2 cellular contexts compared by ENCODE assay signal in the genomic region with DNA sequence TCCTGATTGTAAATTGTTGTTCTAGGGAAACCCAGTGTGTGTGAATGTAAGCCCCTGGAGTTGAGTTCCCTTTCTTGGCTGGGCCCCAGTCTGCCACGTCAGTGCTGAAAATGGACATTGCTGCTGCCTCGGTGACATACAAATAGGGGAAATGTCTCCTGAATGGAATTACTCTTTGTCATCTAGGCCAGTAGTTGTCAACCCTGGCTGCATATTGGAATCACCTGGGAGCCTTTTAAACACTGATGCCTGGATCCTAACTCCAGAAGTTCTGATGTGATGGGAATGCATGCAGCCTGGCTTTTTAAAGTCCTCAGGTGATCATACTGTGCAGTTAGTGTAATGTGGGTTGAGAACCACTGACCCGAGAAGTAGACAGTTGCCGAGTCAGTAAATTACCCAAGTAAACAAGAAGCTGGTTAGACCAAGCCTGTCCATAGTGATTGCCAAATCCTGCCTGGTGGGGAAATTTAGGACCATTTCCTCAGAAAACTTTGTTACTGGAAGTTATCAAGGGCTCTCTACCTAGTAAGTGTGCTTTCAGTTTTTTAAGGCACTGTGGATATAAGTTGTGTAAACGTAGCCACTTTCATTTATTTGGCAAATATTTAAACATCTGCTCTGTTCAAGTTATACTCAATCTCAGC.
TF ChIP-seq lines count a peak whose summit lies in the region.

No MANE protein-coding gene starts in this region.

TF ChIP-seq in GM12878, 131 proteins besides CTCF, POLR2A, EP300 and RAD21 (continues in another document):
- TF ChIP-seq YBX1 (IDR thresholded peaks at IDR 0.05) (no peak), TARDBP (IDR thresholded peaks at IDR 0.05; ENCODE audit: borderline replicate concordance) (no peak), PBX3 (IDR thresholded peaks at IDR 0.05; ENCODE audit: insufficient replicate concordance, low read depth, low read length) (no peak), CEBPB (IDR thresholded peaks at IDR 0.05; ENCODE audit: borderline replicate concordance in 1 of 2, low read depth in 2 of 2, low read length in 2 of 2) (no peak), IRF4 (IDR thresholded peaks at IDR 0.05; ENCODE audit: low read depth, low read length) (no peak), RFX5 (IDR thresholded peaks at IDR 0.05; ENCODE audit: low read depth, low read length) (no peak), CBX3 (IDR thresholded peaks at IDR 0.05; ENCODE audit: borderline replicate concordance, low read depth) (no peak), SIX5 (IDR thresholded peaks at IDR 0.05; ENCODE audit: low read depth, low read length, severe bottlenecking) (no peak)
- TF ChIP-seq, protein P1, sequence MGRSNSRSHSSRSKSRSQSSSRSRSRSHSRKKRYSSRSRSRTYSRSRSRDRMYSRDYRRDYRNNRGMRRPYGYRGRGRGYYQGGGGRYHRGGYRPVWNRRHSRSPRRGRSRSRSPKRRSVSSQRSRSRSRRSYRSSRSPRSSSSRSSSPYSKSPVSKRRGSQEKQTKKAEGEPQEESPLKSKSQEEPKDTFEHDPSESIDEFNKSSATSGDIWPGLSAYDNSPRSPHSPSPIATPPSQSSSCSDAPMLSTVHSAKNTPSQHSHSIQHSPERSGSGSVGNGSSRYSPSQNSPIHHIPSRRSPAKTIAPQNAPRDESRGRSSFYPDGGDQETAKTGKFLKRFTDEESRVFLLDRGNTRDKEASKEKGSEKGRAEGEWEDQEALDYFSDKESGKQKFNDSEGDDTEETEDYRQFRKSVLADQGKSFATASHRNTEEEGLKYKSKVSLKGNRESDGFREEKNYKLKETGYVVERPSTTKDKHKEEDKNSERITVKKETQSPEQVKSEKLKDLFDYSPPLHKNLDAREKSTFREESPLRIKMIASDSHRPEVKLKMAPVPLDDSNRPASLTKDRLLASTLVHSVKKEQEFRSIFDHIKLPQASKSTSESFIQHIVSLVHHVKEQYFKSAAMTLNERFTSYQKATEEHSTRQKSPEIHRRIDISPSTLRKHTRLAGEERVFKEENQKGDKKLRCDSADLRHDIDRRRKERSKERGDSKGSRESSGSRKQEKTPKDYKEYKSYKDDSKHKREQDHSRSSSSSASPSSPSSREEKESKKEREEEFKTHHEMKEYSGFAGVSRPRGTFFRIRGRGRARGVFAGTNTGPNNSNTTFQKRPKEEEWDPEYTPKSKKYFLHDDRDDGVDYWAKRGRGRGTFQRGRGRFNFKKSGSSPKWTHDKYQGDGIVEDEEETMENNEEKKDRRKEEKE (IDR thresholded peaks at IDR 0.05) = no peak
- TF ChIP-seq, protein P2, sequence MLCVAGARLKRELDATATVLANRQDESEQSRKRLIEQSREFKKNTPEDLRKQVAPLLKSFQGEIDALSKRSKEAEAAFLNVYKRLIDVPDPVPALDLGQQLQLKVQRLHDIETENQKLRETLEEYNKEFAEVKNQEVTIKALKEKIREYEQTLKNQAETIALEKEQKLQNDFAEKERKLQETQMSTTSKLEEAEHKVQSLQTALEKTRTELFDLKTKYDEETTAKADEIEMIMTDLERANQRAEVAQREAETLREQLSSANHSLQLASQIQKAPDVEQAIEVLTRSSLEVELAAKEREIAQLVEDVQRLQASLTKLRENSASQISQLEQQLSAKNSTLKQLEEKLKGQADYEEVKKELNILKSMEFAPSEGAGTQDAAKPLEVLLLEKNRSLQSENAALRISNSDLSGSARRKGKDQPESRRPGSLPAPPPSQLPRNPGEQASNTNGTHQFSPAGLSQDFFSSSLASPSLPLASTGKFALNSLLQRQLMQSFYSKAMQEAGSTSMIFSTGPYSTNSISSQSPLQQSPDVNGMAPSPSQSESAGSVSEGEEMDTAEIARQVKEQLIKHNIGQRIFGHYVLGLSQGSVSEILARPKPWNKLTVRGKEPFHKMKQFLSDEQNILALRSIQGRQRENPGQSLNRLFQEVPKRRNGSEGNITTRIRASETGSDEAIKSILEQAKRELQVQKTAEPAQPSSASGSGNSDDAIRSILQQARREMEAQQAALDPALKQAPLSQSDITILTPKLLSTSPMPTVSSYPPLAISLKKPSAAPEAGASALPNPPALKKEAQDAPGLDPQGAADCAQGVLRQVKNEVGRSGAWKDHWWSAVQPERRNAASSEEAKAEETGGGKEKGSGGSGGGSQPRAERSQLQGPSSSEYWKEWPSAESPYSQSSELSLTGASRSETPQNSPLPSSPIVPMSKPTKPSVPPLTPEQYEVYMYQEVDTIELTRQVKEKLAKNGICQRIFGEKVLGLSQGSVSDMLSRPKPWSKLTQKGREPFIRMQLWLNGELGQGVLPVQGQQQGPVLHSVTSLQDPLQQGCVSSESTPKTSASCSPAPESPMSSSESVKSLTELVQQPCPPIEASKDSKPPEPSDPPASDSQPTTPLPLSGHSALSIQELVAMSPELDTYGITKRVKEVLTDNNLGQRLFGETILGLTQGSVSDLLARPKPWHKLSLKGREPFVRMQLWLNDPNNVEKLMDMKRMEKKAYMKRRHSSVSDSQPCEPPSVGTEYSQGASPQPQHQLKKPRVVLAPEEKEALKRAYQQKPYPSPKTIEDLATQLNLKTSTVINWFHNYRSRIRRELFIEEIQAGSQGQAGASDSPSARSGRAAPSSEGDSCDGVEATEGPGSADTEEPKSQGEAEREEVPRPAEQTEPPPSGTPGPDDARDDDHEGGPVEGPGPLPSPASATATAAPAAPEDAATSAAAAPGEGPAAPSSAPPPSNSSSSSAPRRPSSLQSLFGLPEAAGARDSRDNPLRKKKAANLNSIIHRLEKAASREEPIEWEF (IDR thresholded peaks at IDR 0.05; ENCODE audit: insufficient replicate concordance, low read depth, low read length) = peak; percentile 2
- TF ChIP-seq, protein P3, sequence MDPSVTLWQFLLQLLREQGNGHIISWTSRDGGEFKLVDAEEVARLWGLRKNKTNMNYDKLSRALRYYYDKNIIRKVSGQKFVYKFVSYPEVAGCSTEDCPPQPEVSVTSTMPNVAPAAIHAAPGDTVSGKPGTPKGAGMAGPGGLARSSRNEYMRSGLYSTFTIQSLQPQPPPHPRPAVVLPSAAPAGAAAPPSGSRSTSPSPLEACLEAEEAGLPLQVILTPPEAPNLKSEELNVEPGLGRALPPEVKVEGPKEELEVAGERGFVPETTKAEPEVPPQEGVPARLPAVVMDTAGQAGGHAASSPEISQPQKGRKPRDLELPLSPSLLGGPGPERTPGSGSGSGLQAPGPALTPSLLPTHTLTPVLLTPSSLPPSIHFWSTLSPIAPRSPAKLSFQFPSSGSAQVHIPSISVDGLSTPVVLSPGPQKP (IDR thresholded peaks at IDR 0.05; ENCODE audit: low read depth, low read length) = no peak

TF ChIP-seq in HepG2, 621 proteins besides CTCF, POLR2A, EP300 and RAD21 (continues in another document):
- TF ChIP-seq, protein P4, sequence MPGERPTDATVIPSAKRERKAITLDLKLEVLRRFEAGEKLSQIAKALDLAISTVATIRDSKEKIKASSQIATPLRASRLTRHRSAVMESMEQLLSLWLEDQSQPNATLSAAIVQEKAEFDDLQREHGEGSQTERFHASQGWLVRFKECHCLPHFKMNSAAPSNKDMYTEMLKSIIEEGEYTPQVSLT (CRISPR knock-in tag; IDR thresholded peaks at IDR 0.05; ENCODE audit: borderline replicate concordance, low read depth) = no peak
- no peak for TF ChIP-seq U2AF2 (IDR thresholded peaks at IDR 0.05; ENCODE audit: low read depth, low read length)
- TF ChIP-seq PAX8 (CRISPR knock-in tag; IDR thresholded peaks at IDR 0.05; ENCODE audit: borderline replicate concordance) = no peak
- TF ChIP-seq ZNF766 (CRISPR knock-in tag; IDR thresholded peaks at IDR 0.05; ENCODE audit: borderline replicate concordance) = no peak
- TF ChIP-seq POGK (CRISPR knock-in tag; conservative IDR thresholded peaks at IDR 0.05) = no peak
- no peak for TF ChIP-seq NRL (CRISPR knock-in tag; IDR thresholded peaks at IDR 0.05; ENCODE audit: borderline replicate concordance)
- no peak for TF ChIP-seq MXD4 (CRISPR knock-in tag; IDR thresholded peaks at IDR 0.05)
- no peak for TF ChIP-seq AKAP8 (CRISPR knock-in tag; IDR thresholded peaks at IDR 0.05)
- TF ChIP-seq, protein P5, sequence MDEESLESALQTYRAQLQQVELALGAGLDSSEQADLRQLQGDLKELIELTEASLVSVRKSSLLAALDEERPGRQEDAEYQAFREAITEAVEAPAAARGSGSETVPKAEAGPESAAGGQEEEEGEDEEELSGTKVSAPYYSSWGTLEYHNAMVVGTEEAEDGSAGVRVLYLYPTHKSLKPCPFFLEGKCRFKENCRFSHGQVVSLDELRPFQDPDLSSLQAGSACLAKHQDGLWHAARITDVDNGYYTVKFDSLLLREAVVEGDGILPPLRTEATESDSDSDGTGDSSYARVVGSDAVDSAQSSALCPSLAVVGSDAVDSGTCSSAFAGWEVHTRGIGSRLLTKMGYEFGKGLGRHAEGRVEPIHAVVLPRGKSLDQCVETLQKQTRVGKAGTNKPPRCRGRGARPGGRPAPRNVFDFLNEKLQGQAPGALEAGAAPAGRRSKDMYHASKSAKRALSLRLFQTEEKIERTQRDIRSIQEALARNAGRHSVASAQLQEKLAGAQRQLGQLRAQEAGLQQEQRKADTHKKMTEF (CRISPR knock-in tag; IDR thresholded peaks at IDR 0.05) = no peak
- TF ChIP-seq, protein P6, sequence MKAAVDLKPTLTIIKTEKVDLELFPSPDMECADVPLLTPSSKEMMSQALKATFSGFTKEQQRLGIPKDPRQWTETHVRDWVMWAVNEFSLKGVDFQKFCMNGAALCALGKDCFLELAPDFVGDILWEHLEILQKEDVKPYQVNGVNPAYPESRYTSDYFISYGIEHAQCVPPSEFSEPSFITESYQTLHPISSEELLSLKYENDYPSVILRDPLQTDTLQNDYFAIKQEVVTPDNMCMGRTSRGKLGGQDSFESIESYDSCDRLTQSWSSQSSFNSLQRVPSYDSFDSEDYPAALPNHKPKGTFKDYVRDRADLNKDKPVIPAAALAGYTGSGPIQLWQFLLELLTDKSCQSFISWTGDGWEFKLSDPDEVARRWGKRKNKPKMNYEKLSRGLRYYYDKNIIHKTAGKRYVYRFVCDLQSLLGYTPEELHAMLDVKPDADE (CRISPR knock-in tag; IDR thresholded peaks at IDR 0.05) = no peak
- no peak for TF ChIP-seq ZNF30 (CRISPR knock-in tag; IDR thresholded peaks at IDR 0.05)
- no peak for TF ChIP-seq ZNF790 (CRISPR knock-in tag; IDR thresholded peaks at IDR 0.05; ENCODE audit: borderline replicate concordance)
- TF ChIP-seq GTF3A (CRISPR knock-in tag; conservative IDR thresholded peaks at IDR 0.05) = no peak
- 0 out of 2 replicates have a peak, but pooled peaks have one; percentile 16 for TF ChIP-seq PPARG (CRISPR knock-in tag; conservative IDR thresholded peaks at IDR 0.05)
- no peak for TF ChIP-seq SMC3 (IDR thresholded peaks at IDR 0.05; ENCODE audit: low read length)
- TF ChIP-seq ZNF841 (CRISPR knock-in tag; IDR thresholded peaks at IDR 0.05; ENCODE audit: borderline replicate concordance) = no peak
- no peak for TF ChIP-seq PATZ1 (CRISPR knock-in tag; IDR thresholded peaks at IDR 0.05)
- no peak for TF ChIP-seq GABPA (IDR thresholded peaks at IDR 0.05; ENCODE audit: low read depth, low read length)
- TF ChIP-seq GABPA (CRISPR knock-in tag; IDR thresholded peaks at IDR 0.05; ENCODE audit: low read depth) = no peak
- TF ChIP-seq ZNF816 (CRISPR knock-in tag; IDR thresholded peaks at IDR 0.05; ENCODE audit: borderline replicate concordance) = no peak
- TF ChIP-seq GMEB1 (CRISPR knock-in tag; IDR thresholded peaks at IDR 0.05; ENCODE audit: borderline replicate concordance) = no peak
- no peak for TF ChIP-seq ISX (CRISPR knock-in tag; conservative IDR thresholded peaks at IDR 0.05)
- no peak for TF ChIP-seq ZNF496 (CRISPR knock-in tag; IDR thresholded peaks at IDR 0.05; ENCODE audit: insufficient replicate concordance)
- no peak for TF ChIP-seq ZBTB21 (CRISPR knock-in tag; IDR thresholded peaks at IDR 0.05)
- no peak for TF ChIP-seq ZNF326 (CRISPR knock-in tag; IDR thresholded peaks at IDR 0.05; ENCODE audit: borderline replicate concordance)
- no peak for TF ChIP-seq NR2F6 (IDR thresholded peaks at IDR 0.05)
- no peak for TF ChIP-seq NR2F6 (CRISPR knock-in tag; IDR thresholded peaks at IDR 0.05)
- TF ChIP-seq MBD4 (IDR thresholded peaks at IDR 0.05; ENCODE audit: borderline replicate concordance, low read length) = no peak
- TF ChIP-seq HNRNPUL1 (IDR thresholded peaks at IDR 0.05; ENCODE audit: low read depth, low read length) = no peak
- no peak for TF ChIP-seq SRSF9 (IDR thresholded peaks at IDR 0.05; ENCODE audit: borderline replicate concordance, insufficient read depth, low read depth, low read length, poor library complexity, severe bottlenecking)
- no peak for TF ChIP-seq ZNF432 (CRISPR knock-in tag; IDR thresholded peaks at IDR 0.05; ENCODE audit: borderline replicate concordance)
- TF ChIP-seq NFRKB (IDR thresholded peaks at IDR 0.05) = no peak
- no peak for TF ChIP-seq NCOR1 (IDR thresholded peaks at IDR 0.05; ENCODE audit: borderline replicate concordance, low read length)
